Comparison of ENCODE assay signal across 9 cellular contexts in genomic region chr15:76060098-76060989, GRCh38. TPM values are rescaled to one million over a fixed set of nuclear protein-coding genes. Genes with fewer than 3 reads are reported as not detected.
A peak's percentile ranks its signal among the peaks of the same experiment; 100 is the strongest.
DNase-seq lines count a peak whose midpoint lies in the region; ATAC-seq, FAIRE-seq and TF ChIP-seq lines count a peak whose summit lies in the region.
"Had no signal": no experiment of that assay in that cellular context is flagged by ENCODE, and none has a peak within 500 bp of the region (broad histone marks: within the 10 kb centered on the region; RNA-seq: fewer than 3 reads in every experiment).

No MANE protein-coding gene starts in this region.

- peak overlapping the region; percentile 72 for H2AFZ ChIP-seq in HCT116 (ENCODE audit: low read depth, low read length, poor library complexity, severe bottlenecking)

- ATAC-seq in HCT116 (peak; percentile 42; the same call in 1 of the 2 replicates), pancreas (peak; percentile 14 to 38 (median 19)), HG03039 (IDR thresholded peaks at IDR 0.05; ENCODE audit: unreplicated experiment) (no peak), GM18498 (IDR thresholded peaks at IDR 0.05; ENCODE audit: unreplicated experiment) (no peak), GM21515 (IDR thresholded peaks at IDR 0.05; ENCODE audit: unreplicated experiment) (no peak)

- TF ChIP-seq RAD21 in HCT116 (IDR thresholded peaks at IDR 0.05; ENCODE audit: low read depth), result no peak

- H3K9me3 ChIP-seq in HCT116 (ENCODE audit: control insufficient read depth in 1 of 2, insufficient read depth in 1 of 2, low read depth in 1 of 2, low read length in 2 of 2) (no peaks in the 10 kb centered on the region), WERI-Rb-1 (ENCODE audit: severe bottlenecking) (no peaks in the 10 kb centered on the region), pancreas (no peaks in the 10 kb centered on the region)

- peak overlapping the region; percentile 87 for H3K4me2 ChIP-seq in HCT116 (ENCODE audit: low read length)

- WGBS in pancreas, 2 donors, result 10 to 11% methylated on average over 21 of the region's 21 CpGs

- no peaks in the 10 kb centered on the region for H4K20me1 ChIP-seq in HCT116 (ENCODE audit: insufficient read depth)

- TF ChIP-seq CTCF in HCT116 (IDR thresholded peaks at IDR 0.05 in 2 of 3, conservative IDR thresholded peaks at IDR 0.05 in 1 of 3; ENCODE audit: borderline replicate concordance in 1 of 3, insufficient read depth in 1 of 3, low read depth in 2 of 3, low read length in 2 of 3) (no peak), WERI-Rb-1 (IDR thresholded peaks at IDR 0.05; ENCODE audit: low read depth, low read length) (no peak), epithelial cell of esophagus (IDR thresholded peaks at IDR 0.05; ENCODE audit: insufficient read depth, low read depth, low read length, missing control alignments) (no peak), pancreas (IDR thresholded peaks at IDR 0.05) (no peak)

- H3K4me3 ChIP-seq in HCT116 (replicated peaks in 1 of 2; ENCODE audit: low read depth in 1 of 2, low read length in 2 of 2), result peak overlapping the region; percentile 46 to 58
- H3K4me3 ChIP-seq in WERI-Rb-1 (ENCODE audit: low read depth, low read length), result peak overlapping the region; percentile 80
- H3K4me3 ChIP-seq in epithelial cell of esophagus (ENCODE audit: low read length), result peak overlapping the region; percentile 49
- peak overlapping the region; percentile 39 to 71 (median 56) for H3K4me3 ChIP-seq in pancreas

- no peaks in the 10 kb centered on the region for H3K36me3 ChIP-seq in HCT116 (ENCODE audit: control insufficient read depth in 1 of 2, insufficient read depth in 2 of 2, low read length in 2 of 2)
- H3K36me3 ChIP-seq in WERI-Rb-1, result no peaks in the 10 kb centered on the region
- no peaks in the 10 kb centered on the region for H3K36me3 ChIP-seq in pancreas

- H3K27ac ChIP-seq in HCT116 (ENCODE audit: low read depth, low read length) (no peak overlapping the region), WERI-Rb-1 (no peak overlapping the region), pancreas (no peak overlapping the region)

- DNase-seq in HCT116 (ENCODE audit: low read depth, low spot score) (no peak), WERI-Rb-1 (no peak), epithelial cell of esophagus (ENCODE audit: low read depth) (no peak), pancreas (peak in 1 of 6 donors; percentile 27), NCI-H1930 (lab: John Stamatoyannopoulos, UW) (no peak)

- BruUV-seq in HCT116 (replicated peaks; lab: Mats Ljungman, UMichigan), result no TSS peak

- H3K4me1 ChIP-seq in HCT116 (ENCODE audit: control insufficient read depth in 1 of 2, insufficient read depth in 2 of 2, low read length in 2 of 2) (peaks cover 9 to 30% of the 10 kb centered on the region in 2 experiments), pancreas (peaks cover 0 to 12% (median 0%) of the 10 kb centered on the region in 3 donors)

- no peak for FAIRE-seq in pancreas (lab: Jason Lieb, UNC)
- FAIRE-seq: TTC549 had no signal

- H3K79me2 ChIP-seq in HCT116 (ENCODE audit: insufficient read depth, low read length), result no peaks in the 10 kb centered on the region

- peak overlapping the region; percentile 32 for H3K9ac ChIP-seq in HCT116 (ENCODE audit: low read length)

- RAD21 ChIA-PET in HCT116 (lab: Charles Lee; ENCODE audit: low non-redundant PET in 1 of 2, low total read pairs in 2 of 2, uncharacterized antibody in 2 of 2, unreplicated experiment in 2 of 2), result interaction anchor here (1.3 to 2.0 kb wide), 2 partner anchors 79 kb away, joined by 4 to 6 read pairs; no protein-coding TSS in a partner anchor

- intact Hi-C loops in HCT116 (cut with micrococcal nuclease) (no loop called here), pancreas (cut with DNase I) (loop anchor here in 1 of 3 donors (10.0 kb wide), 1 partner anchor 74 kb away; no protein-coding TSS in a partner anchor)

- H3K9me2 ChIP-seq in HCT116 (ENCODE audit: insufficient read depth), result peaks cover 4% of the 10 kb centered on the region

- CTCF ChIA-PET in HCT116 (lab: Charles Lee), result interaction anchor here (1.4 to 4.7 kb wide), 3 partner anchors 50 to 79 kb away, joined by 4 to 97 read pairs (median 8); no protein-coding TSS in a partner anchor

- H3K27me3 ChIP-seq in HCT116 (ENCODE audit: insufficient read depth, low read length) (peaks cover 22% of the 10 kb centered on the region), WERI-Rb-1 (ENCODE audit: insufficient read depth, low read depth, severe bottlenecking) (peaks cover 21% of the 10 kb centered on the region), pancreas (no peaks in the 10 kb centered on the region)

- POLR2A ChIA-PET in HCT116 (lab: Charles Lee), result interaction anchor here (0.6 to 1.6 kb wide), 2 partner anchors 46 to 79 kb away, joined by 3 to 4 read pairs; no protein-coding TSS in a partner anchor

- no peak for TF ChIP-seq POLR2A in HCT116 (IDR thresholded peaks at IDR 0.05; ENCODE audit: borderline replicate concordance, extremely low read depth, insufficient read depth, insufficient read length)

TF ChIP-seq in HCT116, 20 proteins besides CTCF, POLR2A, EP300 and RAD21:
- TF ChIP-seq TCF7L2 (IDR thresholded peaks at IDR 0.05; ENCODE audit: borderline replicate concordance, extremely low read depth, insufficient read depth, insufficient read length) (no peak), EZH2phosphoT487 (IDR thresholded peaks at IDR 0.05; ENCODE audit: borderline replicate concordance) (no peak), POLR2AphosphoS5 (IDR thresholded peaks at IDR 0.05; ENCODE audit: low read depth, low read length) (no peak), REST (IDR thresholded peaks at IDR 0.05; ENCODE audit: low read depth) (no peak), CBX3 (IDR thresholded peaks at IDR 0.05; ENCODE audit: low read depth) (no peak), EZH2 (IDR thresholded peaks at IDR 0.05) (no peak), ELF1 (IDR thresholded peaks at IDR 0.05; ENCODE audit: borderline replicate concordance, low read depth) (no peak), ZNF274 (IDR thresholded peaks at IDR 0.05; ENCODE audit: low read depth, low read length) (no peak), SIN3A (IDR thresholded peaks at IDR 0.05; ENCODE audit: low read depth) (no peak), ATF3 (IDR thresholded peaks at IDR 0.05) (no peak)

RNA-seq across cellular contexts. Expression of gene TMEM266, which starts 0.6 kb away (rescaled TPM):
- 0.91 TPM for total RNA-seq in HCT116 (2021; ENCODE audit: unreplicated experiment)
- 0.59 and 0.90 TPM in 2 replicates for polyA plus RNA-seq in HCT116 (2012)
- total RNA-seq in pancreas, result 1 to 10 TPM; 1.9 to 5.5 (median 4.2) TPM
- polyA plus RNA-seq in pancreas, result 1 to 10 TPM; 1.9 to 4.3 TPM

RNA-seq across cellular contexts. Expression of gene NRG4, which starts 48.1 kb away (rescaled TPM):
- total RNA-seq in HCT116 (2021; ENCODE audit: unreplicated experiment) (1.0 TPM), pancreas (10 to 100 TPM; 20.4 to 50.1 (median 36.0) TPM)
- polyA plus RNA-seq in HCT116 (2012), result 0.19 and 0.60 TPM in 2 replicates
- polyA plus RNA-seq in pancreas, result 1 to 10 TPM; 6.0 to 8.9 TPM

Comparison
In these comparisons a context has a peak if more than half of its experiments do, and no peak if none do; other contexts are left out.
1. ATAC-seq: peak in HCT116 (single experiment) and pancreas (4 of 4); none in HG03039 (single experiment), GM18498 (single experiment) and GM21515 (single experiment).
2. RNA of gene NRG4, which starts 48.1 kb away (total RNA-seq): 20.4 to 50.1 TPM in pancreas; 1.0 TPM in HCT116 (single experiment); every median in the first group is over 10 times any median in the second.
3. Peak in every context shown above with its lines, with median percentiles within 50 percentile points of each other: H3K4me3 ChIP-seq.